Comparison of ENCODE assay signal across 11 cellular contexts in genomic region chr19:11479090-11479469, GRCh38. TPM values are rescaled to one million over a fixed set of nuclear protein-coding genes. Genes with fewer than 3 reads are reported as not detected.
DNase-seq lines count a peak whose midpoint lies in the region; ATAC-seq and TF ChIP-seq lines count a peak whose summit lies in the region.
"Had no signal": no experiment of that assay in that cellular context is flagged by ENCODE, and none has a peak within 500 bp of the region (broad histone marks: within the 10 kb centered on the region; RNA-seq: fewer than 3 reads in every experiment).

No MANE protein-coding gene starts in this region.

- peaks cover 24% of the 10 kb centered on the region for H3K4me1 ChIP-seq in CD4-positive, alpha-beta memory T cell (ENCODE audit: insufficient read depth, low read length)
- H3K4me1 ChIP-seq in lower lobe of right lung = peaks cover 42% of the 10 kb centered on the region

- DNase-seq in CD4-positive, alpha-beta memory T cell = peak in 1 of 5 donors; percentile 11
- DNase-seq in T-helper 17 cell (no peak), lower lobe of right lung (no peak), NCI-H146 (lab: John Stamatoyannopoulos, UW) (no peak), NCI-H1694 treated with DMSO at 0.1 percent for 48 hours (lab: John Stamatoyannopoulos, UW) (no peak)
- DNase-seq: activated CD8-positive, alpha-beta memory T cell treated with anti-CD3 and anti-CD28 coated beads, Interleukin-2, amount 10 ng/mL, durations not matched to agents 7 days and 5 days; OCI-M1; T-helper 9 cell had no signal

- H3K27ac Mint-ChIP-seq in CD4-positive, alpha-beta memory T cell = peak overlapping the region in 1 of 7 donors; percentile 24
- peak overlapping the region; percentile 54 for H3K27ac Mint-ChIP-seq in T-helper 17 cell
- H3K27ac Mint-ChIP-seq: activated CD8-positive, alpha-beta memory T cell treated with anti-CD3 and anti-CD28 coated beads, Interleukin-2, amount 10 ng/mL, durations not matched to agents 7 days and 5 days had no signal

- CTCF ChIA-PET in CD4-positive, alpha-beta memory T cell (lab: Charles Lee; ENCODE audit: partially characterized antibody) = no interaction called here

- H3K36me3 ChIP-seq in CD4-positive, alpha-beta memory T cell (ENCODE audit: insufficient read depth, low read length) = no peaks in the 10 kb centered on the region
- peaks cover 5% of the 10 kb centered on the region for H3K36me3 ChIP-seq in lower lobe of right lung

- H3K9me3 ChIP-seq in CD4-positive, alpha-beta memory T cell (ENCODE audit: control insufficient read depth in 1 of 2, low read length in 2 of 2) = no peaks in the 10 kb centered on the region
- no peaks in the 10 kb centered on the region for H3K9me3 ChIP-seq in T-helper 17 cell (ENCODE audit: control insufficient read depth, low read length, poor library complexity, severe bottlenecking)
- H3K9me3 ChIP-seq in lower lobe of right lung = no peaks in the 10 kb centered on the region
- H3K9me3 ChIP-seq: upper lobe of left lung had no signal

- intact Hi-C loops in CD4-positive, alpha-beta memory T cell (cut with micrococcal nuclease) = no loop called here
- intact Hi-C loops in lower lobe of right lung (cut with DNase I) = no loop called here

- POLR2A ChIA-PET in CD4-positive, alpha-beta memory T cell (lab: Charles Lee; ENCODE audit: partially characterized antibody) = no interaction called here

- H3K9me3 Mint-ChIP-seq in CD4-positive, alpha-beta memory T cell = peaks cover 0 to 3% (median 0%) of the 10 kb centered on the region in 8 donors

- peak overlapping the region in 5 of 8 donors; percentile 39 to 57 (median 46) for H3K4me3 Mint-ChIP-seq in CD4-positive, alpha-beta memory T cell
- H3K4me3 Mint-ChIP-seq in T-helper 17 cell = peak overlapping the region; percentile 72
- H3K4me3 Mint-ChIP-seq: activated CD8-positive, alpha-beta memory T cell treated with anti-CD3 and anti-CD28 coated beads, Interleukin-2, amount 10 ng/mL, durations not matched to agents 7 days and 5 days had no signal

- peaks cover 20 to 21% of the 10 kb centered on the region in 2 donors for H3K27me3 Mint-ChIP-seq in CD4-positive, alpha-beta memory T cell
- peaks cover 33% of the 10 kb centered on the region for H3K27me3 Mint-ChIP-seq in T-helper 17 cell

- no peak overlapping the region for H3K27ac ChIP-seq in CD4-positive, alpha-beta memory T cell (ENCODE audit: low read depth, low read length)
- H3K27ac ChIP-seq in lower lobe of right lung = no peak overlapping the region
- H3K27ac ChIP-seq: upper lobe of left lung had no signal

- TF ChIP-seq CTCF in lower lobe of right lung (IDR thresholded peaks at IDR 0.05) = no peak

- H3K4me1 Mint-ChIP-seq in CD4-positive, alpha-beta memory T cell = peaks cover 8 to 33% (median 19%) of the 10 kb centered on the region in 4 donors
- peaks cover 23% of the 10 kb centered on the region for H3K4me1 Mint-ChIP-seq in T-helper 17 cell

- H3K36me3 Mint-ChIP-seq in CD4-positive, alpha-beta memory T cell = peaks cover 0 to 3% of the 10 kb centered on the region in 2 donors
- peaks cover 3% of the 10 kb centered on the region for H3K36me3 Mint-ChIP-seq in T-helper 17 cell (ENCODE audit: low read depth)

- H3K27me3 ChIP-seq in CD4-positive, alpha-beta memory T cell (ENCODE audit: insufficient read depth, low read length) = peaks cover 12% of the 10 kb centered on the region
- peaks cover 47% of the 10 kb centered on the region for H3K27me3 ChIP-seq in lower lobe of right lung (ENCODE audit: low read depth)

- ATAC-seq in T-helper 17 cell (no peak), lower lobe of right lung (no peak), HG03342 (IDR thresholded peaks at IDR 0.05; ENCODE audit: unreplicated experiment) (no peak)
- ATAC-seq: activated CD8-positive, alpha-beta memory T cell treated with anti-CD3 and anti-CD28 coated beads, Interleukin-2, amount 10 ng/mL, durations not matched to agents 7 days and 5 days; sciatic nerve had no signal

- no peak overlapping the region for H3K4me3 ChIP-seq in CD4-positive, alpha-beta memory T cell (ENCODE audit: low read length in 2 of 2)
- H3K4me3 ChIP-seq in lower lobe of right lung = peak overlapping the region; percentile 19

RNA-seq across cellular contexts. Expression of gene ELAVL3, which starts 1.8 kb away (rescaled TPM):
- total RNA-seq in CD4-positive, alpha-beta memory T cell = not detected
- polyA plus RNA-seq in CD4-positive, alpha-beta memory T cell = not detected
- total RNA-seq in T-helper 17 cell (under 1 TPM in 1 of 2 donors, not detected in 1; 0.26 TPM), lower lobe of right lung (not detected)
- total RNA-seq: activated CD8-positive, alpha-beta memory T cell treated with anti-CD3 and anti-CD28 coated beads, Interleukin-2, amount 10 ng/mL, durations not matched to agents 7 days and 5 days had no signal

RNA-seq across cellular contexts. Expression of gene ZNF653, which starts 26.6 kb away (rescaled TPM):
- total RNA-seq in CD4-positive, alpha-beta memory T cell = 10 to 100 TPM; 24.1 to 24.7 TPM
- 1 to 10 TPM; 2.0 to 2.9 TPM for polyA plus RNA-seq in CD4-positive, alpha-beta memory T cell
- total RNA-seq in T-helper 17 cell = 10 to 100 TPM; 15.3 to 15.6 TPM
- total RNA-seq in lower lobe of right lung = 9.2 TPM

RNA-seq across cellular contexts. Expression of gene PRKCSH, which starts 43.6 kb away (rescaled TPM):
- 100 to 1,000 TPM; 300 TPM for total RNA-seq in CD4-positive, alpha-beta memory T cell
- 10 to 100 TPM; 14.0 to 63.6 TPM for polyA plus RNA-seq in CD4-positive, alpha-beta memory T cell
- total RNA-seq in T-helper 17 cell (100 to 1,000 TPM; 233 to 250 TPM), lower lobe of right lung (285 TPM)

RNA-seq across cellular contexts. Expression of gene ODAD3, which starts 44.2 kb away (rescaled TPM):
- total RNA-seq in CD4-positive, alpha-beta memory T cell = not detected
- not detected for polyA plus RNA-seq in CD4-positive, alpha-beta memory T cell
- total RNA-seq in T-helper 17 cell (not detected), lower lobe of right lung (4.3 TPM)

RNA-seq across cellular contexts. Expression of gene ECSIT, which starts 49.9 kb away (rescaled TPM):
- 10 to 100 TPM; 39.5 to 46.2 TPM for total RNA-seq in CD4-positive, alpha-beta memory T cell
- 10 to 100 TPM; 27.3 to 35.0 TPM for polyA plus RNA-seq in CD4-positive, alpha-beta memory T cell
- 10 to 100 TPM; 22.6 to 23.9 TPM for total RNA-seq in T-helper 17 cell
- 38.7 TPM for total RNA-seq in lower lobe of right lung
